ENCODE assay signal across 1 cellular context in the genomic region with DNA sequence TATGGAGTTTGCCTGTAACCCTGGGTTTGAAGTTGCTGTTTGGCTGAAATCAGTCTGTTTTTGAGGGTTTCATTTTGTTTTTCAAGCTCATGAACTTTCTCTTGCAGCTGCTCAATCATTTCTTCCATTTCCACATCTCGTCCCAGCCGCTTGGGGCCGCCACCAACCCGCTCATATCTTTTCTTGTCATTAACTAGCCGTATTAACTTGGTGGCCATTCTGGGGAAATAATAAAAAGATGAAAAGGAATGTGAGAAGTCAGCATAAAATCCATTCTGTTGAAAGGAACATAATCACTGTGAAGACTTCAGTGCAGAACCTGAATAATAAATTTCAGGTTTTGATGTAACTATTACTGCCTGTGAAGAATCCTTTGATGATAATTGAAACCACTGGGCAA.
TF ChIP-seq lines count a peak whose summit lies in the region.

No MANE protein-coding gene starts in this region.

TF ChIP-seq in HepG2, 621 proteins besides CTCF, POLR2A, EP300 and RAD21:
- TF ChIP-seq ZNF652 (CRISPR knock-in tag; IDR thresholded peaks at IDR 0.05; ENCODE audit: borderline replicate concordance, low read depth), result no peak
- peak; percentile 55 for TF ChIP-seq STAG1 (CRISPR knock-in tag; IDR thresholded peaks at IDR 0.05)
- no peak for TF ChIP-seq ZNF891 (CRISPR knock-in tag; IDR thresholded peaks at IDR 0.05)
- peak; percentile 78; the same call in 1 of the 2 replicates for TF ChIP-seq ZNF24 (IDR thresholded peaks at IDR 0.05)
- TF ChIP-seq, protein P1, sequence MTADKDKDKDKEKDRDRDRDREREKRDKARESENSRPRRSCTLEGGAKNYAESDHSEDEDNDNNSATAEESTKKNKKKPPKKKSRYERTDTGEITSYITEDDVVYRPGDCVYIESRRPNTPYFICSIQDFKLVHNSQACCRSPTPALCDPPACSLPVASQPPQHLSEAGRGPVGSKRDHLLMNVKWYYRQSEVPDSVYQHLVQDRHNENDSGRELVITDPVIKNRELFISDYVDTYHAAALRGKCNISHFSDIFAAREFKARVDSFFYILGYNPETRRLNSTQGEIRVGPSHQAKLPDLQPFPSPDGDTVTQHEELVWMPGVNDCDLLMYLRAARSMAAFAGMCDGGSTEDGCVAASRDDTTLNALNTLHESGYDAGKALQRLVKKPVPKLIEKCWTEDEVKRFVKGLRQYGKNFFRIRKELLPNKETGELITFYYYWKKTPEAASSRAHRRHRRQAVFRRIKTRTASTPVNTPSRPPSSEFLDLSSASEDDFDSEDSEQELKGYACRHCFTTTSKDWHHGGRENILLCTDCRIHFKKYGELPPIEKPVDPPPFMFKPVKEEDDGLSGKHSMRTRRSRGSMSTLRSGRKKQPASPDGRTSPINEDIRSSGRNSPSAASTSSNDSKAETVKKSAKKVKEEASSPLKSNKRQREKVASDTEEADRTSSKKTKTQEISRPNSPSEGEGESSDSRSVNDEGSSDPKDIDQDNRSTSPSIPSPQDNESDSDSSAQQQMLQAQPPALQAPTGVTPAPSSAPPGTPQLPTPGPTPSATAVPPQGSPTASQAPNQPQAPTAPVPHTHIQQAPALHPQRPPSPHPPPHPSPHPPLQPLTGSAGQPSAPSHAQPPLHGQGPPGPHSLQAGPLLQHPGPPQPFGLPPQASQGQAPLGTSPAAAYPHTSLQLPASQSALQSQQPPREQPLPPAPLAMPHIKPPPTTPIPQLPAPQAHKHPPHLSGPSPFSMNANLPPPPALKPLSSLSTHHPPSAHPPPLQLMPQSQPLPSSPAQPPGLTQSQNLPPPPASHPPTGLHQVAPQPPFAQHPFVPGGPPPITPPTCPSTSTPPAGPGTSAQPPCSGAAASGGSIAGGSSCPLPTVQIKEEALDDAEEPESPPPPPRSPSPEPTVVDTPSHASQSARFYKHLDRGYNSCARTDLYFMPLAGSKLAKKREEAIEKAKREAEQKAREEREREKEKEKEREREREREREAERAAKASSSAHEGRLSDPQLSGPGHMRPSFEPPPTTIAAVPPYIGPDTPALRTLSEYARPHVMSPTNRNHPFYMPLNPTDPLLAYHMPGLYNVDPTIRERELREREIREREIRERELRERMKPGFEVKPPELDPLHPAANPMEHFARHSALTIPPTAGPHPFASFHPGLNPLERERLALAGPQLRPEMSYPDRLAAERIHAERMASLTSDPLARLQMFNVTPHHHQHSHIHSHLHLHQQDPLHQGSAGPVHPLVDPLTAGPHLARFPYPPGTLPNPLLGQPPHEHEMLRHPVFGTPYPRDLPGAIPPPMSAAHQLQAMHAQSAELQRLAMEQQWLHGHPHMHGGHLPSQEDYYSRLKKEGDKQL (CRISPR knock-in tag; IDR thresholded peaks at IDR 0.05; ENCODE audit: low read depth), result no peak
- TF ChIP-seq MAFK (conservative IDR thresholded peaks at IDR 0.05 in 1 of 2, IDR thresholded peaks at IDR 0.05 in 1 of 2; ENCODE audit: low read length in 2 of 2), result peak; percentile 55 to 67
- TF ChIP-seq, protein P2, sequence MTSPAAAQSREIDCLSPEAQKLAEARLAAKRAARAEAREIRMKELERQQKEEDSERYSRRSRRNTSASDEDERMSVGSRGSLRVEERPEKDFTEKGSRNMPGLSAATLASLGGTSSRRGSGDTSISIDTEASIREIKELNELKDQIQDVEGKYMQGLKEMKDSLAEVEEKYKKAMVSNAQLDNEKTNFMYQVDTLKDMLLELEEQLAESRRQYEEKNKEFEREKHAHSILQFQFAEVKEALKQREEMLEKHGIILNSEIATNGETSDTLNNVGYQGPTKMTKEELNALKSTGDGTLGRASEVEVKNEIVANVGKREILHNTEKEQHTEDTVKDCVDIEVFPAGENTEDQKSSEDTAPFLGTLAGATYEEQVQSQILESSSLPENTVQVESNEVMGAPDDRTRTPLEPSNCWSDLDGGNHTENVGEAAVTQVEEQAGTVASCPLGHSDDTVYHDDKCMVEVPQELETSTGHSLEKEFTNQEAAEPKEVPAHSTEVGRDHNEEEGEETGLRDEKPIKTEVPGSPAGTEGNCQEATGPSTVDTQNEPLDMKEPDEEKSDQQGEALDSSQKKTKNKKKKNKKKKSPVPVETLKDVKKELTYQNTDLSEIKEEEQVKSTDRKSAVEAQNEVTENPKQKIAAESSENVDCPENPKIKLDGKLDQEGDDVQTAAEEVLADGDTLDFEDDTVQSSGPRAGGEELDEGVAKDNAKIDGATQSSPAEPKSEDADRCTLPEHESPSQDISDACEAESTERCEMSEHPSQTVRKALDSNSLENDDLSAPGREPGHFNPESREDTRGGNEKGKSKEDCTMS (CRISPR knock-in tag; conservative IDR thresholded peaks at IDR 0.05), result no peak
